ENCODE assay signal across 1 cellular context in genomic region chr22:36565152-36565507, GRCh38.
TF ChIP-seq lines count a peak whose summit lies in the region.

No MANE protein-coding gene starts in this region.

TF ChIP-seq in GM23338, 12 proteins besides CTCF, POLR2A, EP300 and RAD21 (continued from another document):
- TF ChIP-seq ZNF462 (CRISPR knock-in tag; IDR thresholded peaks at IDR 0.05), result no peak
